20 cellular contexts compared by ENCODE assay signal in genomic region chr2:132665401-132665800, GRCh38. TPM values are rescaled to one million over a fixed set of nuclear protein-coding genes. Genes with fewer than 3 reads are reported as not detected.
DNase-seq lines count a peak whose midpoint lies in the region; ATAC-seq, FAIRE-seq and TF ChIP-seq lines count a peak whose summit lies in the region.
"Had no signal": no experiment of that assay in that cellular context is flagged by ENCODE, and none has a peak within 500 bp of the region (broad histone marks: within the 10 kb centered on the region; RNA-seq: fewer than 3 reads in every experiment).

No MANE protein-coding gene starts in this region.

- no peak for DNase-seq in astrocyte (ENCODE audit: low read depth)
- DNase-seq in bronchial epithelial cell (ENCODE audit: low read depth) = no peak
- DNase-seq in nephron progenitor cell = no peak
- DNase-seq in NCI-H2029 treated with DMSO at 0.1 percent for 48 hours (lab: John Stamatoyannopoulos, UW) = no peak
- DNase-seq in activated CD4-positive, alpha-beta T cell treated with anti-CD3 and anti-CD28 coated beads, Interleukin-2, amount 50 U/mL, for 1 hour = no peak
- DNase-seq: C1 segment of cervical spinal cord; Calu3; CD4-positive, alpha-beta memory T cell; COR-L47; DMS53; DMS79 treated with DMSO at 0.1 percent for 48 hours; GF-D8; GOT3; HFFc6 had no signal

- no peak overlapping the region for H2AFZ ChIP-seq in astrocyte (ENCODE audit: low read depth, low read length)

- peaks cover 6% of the 10 kb centered on the region for H3K4me1 ChIP-seq in astrocyte (ENCODE audit: insufficient read depth, low read length)
- H3K4me1 ChIP-seq: HAP-1 had no signal

- no peak overlapping the region for H3K4me3 ChIP-seq in astrocyte (ENCODE audit: insufficient read depth, low read depth, low read length)
- no peak overlapping the region for H3K4me3 ChIP-seq in bronchial epithelial cell (ENCODE audit: low read depth, low read length)
- H3K4me3 ChIP-seq: HAP-1 had no signal

- peaks cover 27% of the 10 kb centered on the region for H4K20me1 ChIP-seq in astrocyte (ENCODE audit: insufficient read depth, low read length)

- H3K79me2 ChIP-seq in astrocyte (ENCODE audit: insufficient read depth, low read length) = peaks cover 64% of the 10 kb centered on the region

- H3K36me3 Mint-ChIP-seq in astrocyte (ENCODE audit: low read depth, unreplicated experiment) (peaks cover 6% of the 10 kb centered on the region), nephron progenitor cell (ENCODE audit: low read depth) (peaks cover 16% of the 10 kb centered on the region)
- H3K36me3 Mint-ChIP-seq: CD4-positive, alpha-beta memory T cell had no signal

- H3K36me3 ChIP-seq in astrocyte (ENCODE audit: insufficient read depth, low read length) (peaks cover 30% of the 10 kb centered on the region), bronchial epithelial cell (ENCODE audit: control insufficient read depth, insufficient read depth, low read length) (no peaks in the 10 kb centered on the region)
- H3K36me3 ChIP-seq: HAP-1 had no signal

- H3K4me1 Mint-ChIP-seq in astrocyte (ENCODE audit: low read depth, unreplicated experiment) (peaks cover 42% of the 10 kb centered on the region), nephron progenitor cell (peaks cover 83% of the 10 kb centered on the region)
- H3K4me1 Mint-ChIP-seq: CD4-positive, alpha-beta memory T cell had no signal

- H3K27ac Mint-ChIP-seq in astrocyte (ENCODE audit: unreplicated experiment) = no peak overlapping the region
- peak overlapping the region; percentile 38 for H3K27ac Mint-ChIP-seq in nephron progenitor cell
- H3K27ac Mint-ChIP-seq: CD4-positive, alpha-beta memory T cell; HFFc6 had no signal

- peak overlapping the region; percentile 31 for H3K4me2 ChIP-seq in astrocyte (ENCODE audit: low read length)

- no peaks in the 10 kb centered on the region for H3K9me3 ChIP-seq in astrocyte (ENCODE audit: insufficient read depth, low read depth, low read length)
- H3K9me3 ChIP-seq: HAP-1 had no signal

- H3K27me3 Mint-ChIP-seq in astrocyte (ENCODE audit: low read depth, unreplicated experiment) = no peaks in the 10 kb centered on the region
- peaks cover 23% of the 10 kb centered on the region for H3K27me3 Mint-ChIP-seq in nephron progenitor cell (ENCODE audit: low read depth, poor library complexity)

- FAIRE-seq in astrocyte (lab: Jason Lieb, UNC) (no peak), bronchial epithelial cell (lab: Jason Lieb, UNC) (peak; percentile 23)
- FAIRE-seq: GM12891, GM18507, H54 had no signal

- H3K9ac ChIP-seq in astrocyte (ENCODE audit: low read length) = no peak overlapping the region

- TF ChIP-seq CTCF in astrocyte (IDR thresholded peaks at IDR 0.05; ENCODE audit: insufficient read depth, low read depth, low read length) (no peak), bronchial epithelial cell (IDR thresholded peaks at IDR 0.05; ENCODE audit: insufficient read depth, low read length, severe bottlenecking) (no peak), nephron progenitor cell (IDR thresholded peaks at IDR 0.05) (no peak)

- H3K4me3 Mint-ChIP-seq in astrocyte (ENCODE audit: unreplicated experiment) = no peak overlapping the region
- peak overlapping the region; percentile 22 for H3K4me3 Mint-ChIP-seq in nephron progenitor cell
- H3K4me3 Mint-ChIP-seq: CD4-positive, alpha-beta memory T cell; HFFc6 had no signal

- H3K27ac ChIP-seq in astrocyte (ENCODE audit: low read depth, low read length) = no peak overlapping the region

- H3K9me3 Mint-ChIP-seq in astrocyte (ENCODE audit: unreplicated experiment) (no peaks in the 10 kb centered on the region), nephron progenitor cell (no peaks in the 10 kb centered on the region)
- H3K9me3 Mint-ChIP-seq: HFFc6 had no signal

- H3K27me3 ChIP-seq in astrocyte (ENCODE audit: insufficient read depth, low read length) (no peaks in the 10 kb centered on the region), bronchial epithelial cell (ENCODE audit: control insufficient read depth, insufficient read depth, low read length) (peaks cover 22% of the 10 kb centered on the region)

- no peak for ATAC-seq in HG03457 (IDR thresholded peaks at IDR 0.05; ENCODE audit: unreplicated experiment)

RNA-seq across cellular contexts. Expression of gene LYPD1, which starts 4.6 kb away (rescaled TPM):
- total RNA-seq in astrocyte (51.1 and 61.6 TPM in 2 replicates), bronchial epithelial cell (under 0.01 TPM in 1 of 2 replicates, not detected in the other)
- total RNA-seq: CD4-positive, alpha-beta memory T cell; G401 had no signal

Comparison
In these comparisons a context has a peak if more than half of its experiments do, and no peak if none do; other contexts are left out.
1. RNA of gene LYPD1, which starts 4.6 kb away (total RNA-seq): 51.1 to 61.6 TPM in astrocyte; under 0.01 TPM in bronchial epithelial cell; every median in the first group is over 10 times any median in the second.